Comparison of ENCODE assay signal across 12 cellular contexts in genomic region chr1:59015708-59016107, GRCh38.
DNase-seq lines count a peak whose midpoint lies in the region; ATAC-seq, FAIRE-seq and TF ChIP-seq lines count a peak whose summit lies in the region.
"Had no signal": no experiment of that assay in that cellular context is flagged by ENCODE, and none has a peak within 500 bp of the region (broad histone marks: within the 10 kb centered on the region; RNA-seq: fewer than 3 reads in every experiment).

No MANE protein-coding gene starts in this region.

- H3K9me1 ChIP-seq in keratinocyte (ENCODE audit: control insufficient read depth, extremely low read depth, insufficient read depth, low read length): no peaks in the 10 kb centered on the region

- no peaks in the 10 kb centered on the region for H4K20me1 ChIP-seq in keratinocyte (ENCODE audit: control insufficient read depth, extremely low read depth, insufficient read depth, low read length)

- peaks cover 73% of the 10 kb centered on the region for H3K4me1 ChIP-seq in keratinocyte (ENCODE audit: control insufficient read depth, extremely low read depth, insufficient read depth, low read length)

- H3K27me3 ChIP-seq in keratinocyte (ENCODE audit: control insufficient read depth, extremely low read depth, insufficient read depth, low read length) (no peaks in the 10 kb centered on the region), dorsolateral prefrontal cortex (no peaks in the 10 kb centered on the region)

- intact Hi-C loops in dorsolateral prefrontal cortex (cut with DNase I): no loop called here

- no peaks in the 10 kb centered on the region for H3K36me3 ChIP-seq in keratinocyte (ENCODE audit: control insufficient read depth in 2 of 2, extremely low read depth in 1 of 2, insufficient read depth in 2 of 2, low read length in 2 of 2)

- H3K4me2 ChIP-seq in keratinocyte (ENCODE audit: control insufficient read depth, extremely low read depth, insufficient read depth, low read depth, low read length): peak overlapping the region; percentile 84
- H3K4me2 ChIP-seq: KMS-11 had no signal

- peak; percentile 98 for FAIRE-seq in keratinocyte (lab: Jason Lieb, UNC)
- FAIRE-seq: colon had no signal

- TF ChIP-seq CTCF in astrocyte of the spinal cord (IDR thresholded peaks at IDR 0.05; ENCODE audit: low read depth, low read length): no peak
- no peak for TF ChIP-seq CTCF in keratinocyte (optimal IDR thresholded peaks at IDR 0.05 in 1 of 3, IDR thresholded peaks at IDR 0.05 in 1 of 3, conservative IDR thresholded peaks at IDR 0.05 in 1 of 3; ENCODE audit: extremely low read depth in 1 of 3, insufficient read depth in 2 of 3, low read length in 3 of 3)
- no peak for TF ChIP-seq CTCF in dorsolateral prefrontal cortex (IDR thresholded peaks at IDR 0.05 in 54 of 56, conservative IDR thresholded peaks at IDR 0.05 in 2 of 56; ENCODE audit: low read depth in 1 of 56, partially characterized antibody in 56 of 56)

- in situ Hi-C loops in ACHN (cut with HindIII; ENCODE audit: low pct_ligation_motif_present, low pct_unique_long_range_greater_than_20kb, low sequenced_read_pairs) (no loop called here), astrocyte of the spinal cord (cut with HindIII; ENCODE audit: low sequenced_read_pairs) (no loop called here)

- no peaks in the 10 kb centered on the region for H3K9me3 ChIP-seq in keratinocyte (ENCODE audit: control insufficient read depth, low read depth, low read length)

- no peak for ATAC-seq in GM21526 (IDR thresholded peaks at IDR 0.05; ENCODE audit: low FRiP score, unreplicated experiment)
- ATAC-seq in GM19035 (IDR thresholded peaks at IDR 0.05; ENCODE audit: unreplicated experiment): no peak

- dilution Hi-C loops in keratinocyte (cut with MboI; ENCODE audit: extremely low pct_ligation_motif_present, low sequenced_read_pairs): no loop called here

- no peaks in the 10 kb centered on the region for H3K79me2 ChIP-seq in keratinocyte (ENCODE audit: control insufficient read depth, insufficient read depth, low read length)

- H3K27ac ChIP-seq in keratinocyte (ENCODE audit: control insufficient read depth, insufficient read depth, low read length): peak overlapping the region; percentile 82
- no peak overlapping the region for H3K27ac ChIP-seq in dorsolateral prefrontal cortex
- H3K27ac ChIP-seq: C4-2B, KMS-11 had no signal

- H3K4me3 ChIP-seq in astrocyte of the spinal cord (ENCODE audit: low read depth, low read length) (no peak overlapping the region), keratinocyte (ENCODE audit: control insufficient read depth in 2 of 3, extremely low read depth in 1 of 3, insufficient read depth in 2 of 3, low read depth in 1 of 3, low read length in 3 of 3) (no peak overlapping the region), dorsolateral prefrontal cortex (no peak overlapping the region)

- peak overlapping the region; percentile 49 for H3K9ac ChIP-seq in keratinocyte (ENCODE audit: control insufficient read depth, extremely low read depth, insufficient read depth, low read length)
- H3K9ac ChIP-seq: KMS-11 had no signal

- no peak overlapping the region for H2AFZ ChIP-seq in keratinocyte (ENCODE audit: control insufficient read depth, low read length)

- DNase-seq in ACHN: peak; percentile 35
- DNase-seq in HPDE6-E6E7 (ENCODE audit: extremely low spot score): peak; percentile 89
- DNase-seq in astrocyte of the spinal cord (ENCODE audit: low read depth, low spot score): peak; percentile 77
- DNase-seq in keratinocyte (ENCODE audit: low read depth, low spot score): peak; percentile 81
- no peak for DNase-seq in dorsolateral prefrontal cortex
- no peak for DNase-seq in MV-4-11 (lab: John Stamatoyannopoulos, UW)
- DNase-seq: activated T-cell treated with anti-CD3 and anti-CD28 coated beads, Interleukin-2, amount 50 U/mL, for 48 hours had no signal

Comparison
In these comparisons a context has a peak if more than half of its experiments do, and no peak if none do; other contexts are left out.
1. DNase-seq: peak in ACHN (single experiment), HPDE6-E6E7 (single experiment), astrocyte of the spinal cord (single experiment) and keratinocyte (single experiment); none in dorsolateral prefrontal cortex (0 of 10) and MV-4-11 (single experiment).